In genomic region chr2:188267776-188268175, GRCh38 we compare ENCODE assay signal across 28 cellular contexts. TPM values are rescaled to one million over a fixed set of nuclear protein-coding genes. Genes with fewer than 3 reads are reported as not detected.
"Had no signal": no experiment of that assay in that cellular context is flagged by ENCODE, and none has a peak within 500 bp of the region (broad histone marks: within the 10 kb centered on the region; RNA-seq: fewer than 3 reads in every experiment).

No MANE protein-coding gene starts in this region.

- H3K4me2 ChIP-seq: neural progenitor cell, smooth muscle cell had no signal

- H3K36me3 ChIP-seq: neural progenitor cell, ovary, spleen, suprapubic skin, tibial artery, transverse colon, upper lobe of right lung, uterus had no signal

- H3K27me3 ChIP-seq: neural progenitor cell, ovary, spleen, suprapubic skin, testis, tibial artery, transverse colon, upper lobe of right lung, uterus had no signal

- H3K9ac ChIP-seq: neural progenitor cell, parathyroid adenoma had no signal

- H3K27ac ChIP-seq: neural progenitor cell, ovary, parathyroid adenoma, psoas muscle, skin epidermis, spleen, suprapubic skin, testis, tibial artery, transverse colon, upper lobe of right lung, uterus had no signal

- H2AFZ ChIP-seq: neural progenitor cell, parathyroid adenoma had no signal

- H3K9me3 ChIP-seq: ovary, psoas muscle, suprapubic skin, testis, tibial artery, transverse colon, upper lobe of right lung, uterus had no signal

- DNase-seq: natural killer cell; occipital lobe; ovary; posterior cingulate gyrus; psoas muscle; right cardiac atrium; spleen; stimulated activated CD4-positive, alpha-beta T cell treated with anti-CD3 and anti-CD28 coated beads, Interleukin-12 subunit alpha, Interleukin-12 subunit beta, amount 100 ng/mL, for 4 hours; stimulated activated CD4-positive, alpha-beta T cell treated with anti-CD3 and anti-CD28 coated beads, Interleukin-1b, Interleukin-23, amount 100 ng/mL, for 48 hours; stimulated activated CD4-positive, alpha-beta T cell treated with anti-CD3 and anti-CD28 coated beads, Interleukin-4, amount 100 ng/mL, for 1 hour; stimulated activated CD4-positive, alpha-beta T cell treated with anti-CD3 and anti-CD28 coated beads, Interleukin-4, amount 100 ng/mL, for 4 hours; stimulated activated CD8-positive, alpha-beta memory T cell treated with anti-CD3 and anti-CD28 coated beads, Interleukin-4, amount 100 ng/mL, for 48 hours; stimulated activated naive CD4-positive, alpha-beta T cell; stimulated activated naive CD8-positive, alpha-beta T cell treated with anti-CD3 and anti-CD28 coated beads, Interleukin-15, amount 100 ng/mL, for 72 hours; stimulated activated naive CD8-positive, alpha-beta T cell treated with anti-CD3 and anti-CD28 coated beads, Interleukin-15, Interleukin-2, amounts not matched to agents 100 U/mL and 50 U/mL, for 24 hours; substantia nigra; testis; tibial artery; transverse colon; upper lobe of right lung; uterus had no signal

- H3K4me3 ChIP-seq: neural progenitor cell, ovary, psoas muscle, skin epidermis, smooth muscle cell, spleen, suprapubic skin, testis, tibial artery, transverse colon, upper lobe of right lung, uterus had no signal

- ATAC-seq: natural killer cell; psoas muscle; right cardiac atrium; sciatic nerve; stimulated activated memory B cell treated with anti-CD40 and anti-IgM and Interleukin-4, amounts not matched to agents 10 μg/mL and 1 μg/mL and 100 μg/mL, for 72 hours; stimulated activated naive CD8-positive, alpha-beta T cell treated with anti-CD3 and anti-CD28 coated beads, Interleukin-15, amount 100 ng/mL, for 72 hours; stimulated activated naive CD8-positive, alpha-beta T cell treated with anti-CD3 and anti-CD28 coated beads, Interleukin-15, Interleukin-2, amounts not matched to agents 100 U/mL and 50 U/mL, for 24 hours; upper lobe of right lung had no signal

- H3K4me1 ChIP-seq: parathyroid adenoma, psoas muscle, spleen, suprapubic skin, testis, tibial artery, transverse colon, upper lobe of right lung, uterus had no signal

RNA-seq across cellular contexts. Expression of gene GULP1, which starts 23.9 kb away (rescaled TPM):
- total RNA-seq: natural killer cell had no signal
